In the genomic region with DNA sequence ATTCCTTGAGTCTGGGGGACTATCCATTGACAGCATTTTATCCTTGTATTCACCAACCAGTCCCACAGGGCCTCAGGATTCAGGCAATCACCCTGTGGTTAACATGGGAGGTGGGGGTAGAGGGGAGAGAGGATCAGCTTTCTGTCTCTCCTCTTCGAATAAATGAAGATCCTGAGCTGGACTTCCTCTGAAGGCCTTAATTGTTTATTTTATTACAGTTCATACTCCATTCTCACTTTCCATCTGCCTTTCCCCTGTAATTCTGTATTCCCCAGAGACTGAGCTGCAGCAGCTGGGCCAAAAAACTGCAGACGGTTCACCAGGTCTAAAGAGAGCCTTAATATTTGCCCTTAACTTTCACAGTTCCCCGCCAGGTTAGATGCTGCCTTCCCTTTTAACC, we compare ENCODE assay signal across 22 cellular contexts. TPM values are rescaled to one million over a fixed set of nuclear protein-coding genes. Genes with fewer than 3 reads are reported as not detected.
A peak's percentile ranks its signal among the peaks of the same experiment; 100 is the strongest.
DNase-seq lines count a peak whose midpoint lies in the region; ATAC-seq, FAIRE-seq and TF ChIP-seq lines count a peak whose summit lies in the region.
"Had no signal": no experiment of that assay in that cellular context is flagged by ENCODE, and none has a peak within 500 bp of the region (broad histone marks: within the 10 kb centered on the region; RNA-seq: fewer than 3 reads in every experiment).

No MANE protein-coding gene starts in this region.

- H3K9me3 ChIP-seq in kidney (ENCODE audit: control insufficient read depth in 1 of 2, low read length in 2 of 2): no peaks in the 10 kb centered on the region
- H3K9me3 ChIP-seq: esophagus squamous epithelium, suprapubic skin had no signal

- ATAC-seq in GM18870 (IDR thresholded peaks at IDR 0.05; ENCODE audit: unreplicated experiment) (no peak), GM21390 (IDR thresholded peaks at IDR 0.05; ENCODE audit: unreplicated experiment) (no peak), HG03469 (IDR thresholded peaks at IDR 0.05; ENCODE audit: unreplicated experiment) (no peak)
- ATAC-seq: GM12878, right cardiac atrium had no signal

- H3K36me3 ChIP-seq in kidney (ENCODE audit: control insufficient read depth in 1 of 2, insufficient read depth in 2 of 2, low read length in 2 of 2): no peaks in the 10 kb centered on the region
- H3K36me3 ChIP-seq: esophagus squamous epithelium, MG63, suprapubic skin had no signal

- no peak for FAIRE-seq in kidney (lab: Jason Lieb, UNC)
- FAIRE-seq: bronchial epithelial cell, G401.6 had no signal

- H3K4me3 ChIP-seq in kidney (ENCODE audit: low read length in 2 of 2): no peak overlapping the region
- no peak overlapping the region for H3K4me3 ChIP-seq in lower leg skin (ENCODE audit: low read depth, poor library complexity, severe bottlenecking)
- H3K4me3 ChIP-seq: esophagus squamous epithelium, GM12878, MG63, suprapubic skin had no signal

- WGBS in lower leg skin, 2 donors: 71 to 83% methylated on average over 3 of the region's 3 CpGs

- TF ChIP-seq POLR2A in lower leg skin (IDR thresholded peaks at IDR 0.05): no peak

- no peak overlapping the region for H3K9ac ChIP-seq in kidney (ENCODE audit: low read length in 2 of 2)

- H3K27ac ChIP-seq in kidney (ENCODE audit: low read depth in 2 of 2, low read length in 2 of 2): peak overlapping the region; percentile 54 to 61
- H3K27ac ChIP-seq: esophagus squamous epithelium, suprapubic skin had no signal

- peak; percentile 58 for DNase-seq in DMS153 (lab: John Stamatoyannopoulos, UW)
- peak; percentile 88 for DNase-seq in NCI-H1436 treated with DMSO at 0.1 percent for 48 hours (lab: John Stamatoyannopoulos, UW)
- peak; percentile 33 for DNase-seq in NCI-H82 treated with DMSO at 0.1 percent for 48 hours (lab: John Stamatoyannopoulos, UW; ENCODE audit: unreplicated experiment)
- DNase-seq in kidney: no peak
- no peak for DNase-seq in lower leg skin (ENCODE audit: low spot score in 2 of 2)
- DNase-seq: activated CD4-positive, alpha-beta T cell treated with anti-CD3 and anti-CD28 coated beads, Interleukin-2, amount 10 ng/mL, durations not matched to agents 24 days and 14 days; activated T-cell treated with anti-CD3 and anti-CD28 coated beads for 4 hours; esophagus squamous epithelium; MG63; NCI-H2227 treated with DMSO at 0.1 percent for 48 hours; right cardiac atrium; stimulated activated CD4-positive, alpha-beta T cell treated with anti-CD3 and anti-CD28 coated beads, Interleukin-1b, Interleukin-23, amount 100 ng/mL, for 48 hours had no signal

- TF ChIP-seq CTCF in kidney (IDR thresholded peaks at IDR 0.05; ENCODE audit: borderline replicate concordance, extremely low read depth, insufficient read depth): no peak
- no peak for TF ChIP-seq CTCF in lower leg skin (IDR thresholded peaks at IDR 0.05)

- intact Hi-C loops in kidney (cut with DNase I) (no loop called here), lower leg skin (cut with DNase I; ENCODE audit: low total_unique reads) (no loop called here)

- peaks cover 17 to 49% of the 10 kb centered on the region in 2 donors for H3K4me1 ChIP-seq in kidney (ENCODE audit: control insufficient read depth in 1 of 2, insufficient read depth in 1 of 2, low read depth in 1 of 2, low read length in 2 of 2)

RNA-seq across cellular contexts. Expression of a gene that starts 11.9 kb away (rescaled TPM):
- total RNA-seq in kidney (0.79 TPM), lower leg skin (under 1 TPM in 2 of 4 donors, not detected in 2; 0.37 to 0.68 TPM)
- polyA plus RNA-seq in kidney (ENCODE audit: insufficient read depth, low read depth, low replicate concordance): 5.7 TPM
- total RNA-seq: esophagus squamous epithelium, H4 had no signal

RNA-seq across cellular contexts. Expression of a gene that starts 23.9 kb away (rescaled TPM):
- not detected for total RNA-seq in kidney
- not detected for polyA plus RNA-seq in kidney (ENCODE audit: insufficient read depth, low read depth, low replicate concordance)
- under 1 TPM in 3 of 4 donors, not detected in 1; 0.23 to 0.34 (median 0.29) TPM for total RNA-seq in lower leg skin
- total RNA-seq: activated CD4-positive, alpha-beta T cell treated with anti-CD3 and anti-CD28 coated beads, Interleukin-2, amount 10 ng/mL, durations not matched to agents 24 days and 14 days; esophagus squamous epithelium; GM12878; kidney epithelial cell; mesothelial cell of epicardium; right cardiac atrium had no signal
- polyA plus RNA-seq: right cardiac atrium had no signal

RNA-seq across cellular contexts. Expression of a gene that starts 31.8 kb away (rescaled TPM):
- total RNA-seq in kidney (30.9 TPM), lower leg skin (10 to 100 TPM; 13.2 to 21.7 (median 16.8) TPM)
- polyA plus RNA-seq in kidney (ENCODE audit: insufficient read depth, low read depth, low replicate concordance): 53.2 TPM

Comparison
In these comparisons a context has a peak if more than half of its experiments do, and no peak if none do; other contexts are left out.
1. DNase-seq: peak in DMS153 (single experiment), NCI-H1436 treated with DMSO at 0.1 percent for 48 hours (single experiment) and NCI-H82 treated with DMSO at 0.1 percent for 48 hours (single experiment); none in kidney (single experiment) and lower leg skin (0 of 2).